ENCODE assay signal across 9 cellular contexts in the genomic region with DNA sequence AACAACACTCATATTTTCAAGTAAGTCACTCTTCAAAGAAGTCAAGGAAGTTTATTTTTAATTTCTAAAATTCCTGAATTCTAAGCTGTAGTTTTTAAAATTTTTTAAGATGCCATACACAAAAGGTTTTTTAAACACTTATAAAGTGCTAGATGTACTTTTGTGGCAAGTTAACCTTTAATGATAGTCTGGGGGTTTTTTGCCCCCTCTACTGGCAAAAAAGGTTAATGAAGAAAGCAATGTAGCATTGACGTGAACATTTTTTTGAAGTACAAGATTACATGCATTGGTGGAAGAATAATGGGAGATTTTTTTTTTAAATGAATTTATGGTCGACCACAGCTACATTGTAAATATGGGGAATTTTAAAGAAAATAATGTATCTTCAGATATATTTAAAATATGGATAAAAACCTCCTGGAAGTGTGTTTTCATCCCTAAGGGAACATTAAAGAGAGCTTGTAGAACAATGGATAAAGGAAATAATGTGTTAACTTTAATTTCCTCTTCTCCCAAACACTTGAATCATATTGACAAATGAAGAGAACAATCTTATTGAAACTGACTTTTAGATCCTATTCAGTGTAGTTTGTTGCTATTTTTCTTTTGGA. TPM values are rescaled to one million over a fixed set of nuclear protein-coding genes. Genes with fewer than 3 reads are reported as not detected.
DNase-seq lines count a peak whose midpoint lies in the region; ATAC-seq and TF ChIP-seq lines count a peak whose summit lies in the region.
"Had no signal": no experiment of that assay in that cellular context is flagged by ENCODE, and none has a peak within 500 bp of the region (broad histone marks: within the 10 kb centered on the region; RNA-seq: fewer than 3 reads in every experiment).

No MANE protein-coding gene starts in this region.

- no peak overlapping the region for H2BK5ac ChIP-seq in mesendoderm (ENCODE audit: low read length)

- H3K9me3 Mint-ChIP-seq in CD4-positive, alpha-beta memory T cell: no peaks in the 10 kb centered on the region
- no peaks in the 10 kb centered on the region for H3K9me3 Mint-ChIP-seq in central memory CD8-positive, alpha-beta T cell

- no peaks in the 10 kb centered on the region for H3K27me3 ChIP-seq in CD4-positive, alpha-beta memory T cell (ENCODE audit: insufficient read depth, low read length)
- no peaks in the 10 kb centered on the region for H3K27me3 ChIP-seq in mesendoderm (ENCODE audit: insufficient read depth, low read length, poor library complexity)

- H3K4me3 ChIP-seq in CD4-positive, alpha-beta memory T cell (ENCODE audit: low read length in 2 of 2): no peak overlapping the region
- H3K4me3 ChIP-seq in mesendoderm (ENCODE audit: low read length) (no peak overlapping the region), lower leg skin (ENCODE audit: low read depth, poor library complexity, severe bottlenecking) (no peak overlapping the region)
- H3K4me3 ChIP-seq: mucosa of descending colon had no signal

- no peak overlapping the region for H3K27ac ChIP-seq in CD4-positive, alpha-beta memory T cell (ENCODE audit: low read depth, low read length)
- H3K27ac ChIP-seq in mesendoderm (ENCODE audit: low read depth, low read length): no peak overlapping the region

- TF ChIP-seq CTCF in lower leg skin (IDR thresholded peaks at IDR 0.05): no peak

- DNase-seq in CD4-positive, alpha-beta memory T cell: peak in 4 of 5 donors; percentile 21 to 37 (median 29)
- DNase-seq in NCI-H345 (lab: John Stamatoyannopoulos, UW) (peak; percentile 8), mesendoderm (peak; percentile 51), lower leg skin (ENCODE audit: low spot score in 2 of 2) (no peak)
- DNase-seq in central memory CD8-positive, alpha-beta T cell (ENCODE audit: low spot score in 2 of 2): no peak

- H3K4ac ChIP-seq in mesendoderm (ENCODE audit: low read depth, low read length): no peak overlapping the region

- H3K18ac ChIP-seq in mesendoderm (ENCODE audit: low read length): no peak overlapping the region

- WGBS in mesendoderm (ENCODE audit: extremely low coverage, insufficient coverage, low lambda C conversion rate): 100% methylated on average over 1 of the region's 2 CpGs
- WGBS in lower leg skin, 2 donors: 25 to 31% methylated on average over 2 of the region's 2 CpGs

- H4K8ac ChIP-seq in mesendoderm (ENCODE audit: low read depth, low read length): no peak overlapping the region

- no peaks in the 10 kb centered on the region for H3K27me3 Mint-ChIP-seq in CD4-positive, alpha-beta memory T cell
- H3K27me3 Mint-ChIP-seq in central memory CD8-positive, alpha-beta T cell: no peaks in the 10 kb centered on the region

- no peak overlapping the region for H3K4me2 ChIP-seq in mesendoderm (ENCODE audit: low read length)

- no peak overlapping the region for H2AK5ac ChIP-seq in mesendoderm (ENCODE audit: low read length)

- peaks cover 2% of the 10 kb centered on the region for H3K79me1 ChIP-seq in mesendoderm (ENCODE audit: low read length)

- no peak overlapping the region for H3K4me3 Mint-ChIP-seq in CD4-positive, alpha-beta memory T cell
- H3K4me3 Mint-ChIP-seq in central memory CD8-positive, alpha-beta T cell: no peak overlapping the region

- peak overlapping the region in 1 of 7 donors; percentile 13 for H3K27ac Mint-ChIP-seq in CD4-positive, alpha-beta memory T cell
- no peak overlapping the region for H3K27ac Mint-ChIP-seq in central memory CD8-positive, alpha-beta T cell (ENCODE audit: low read depth)

- POLR2A ChIA-PET in CD4-positive, alpha-beta memory T cell (lab: Charles Lee; ENCODE audit: partially characterized antibody): no interaction called here

- no peaks in the 10 kb centered on the region for H3K9me3 ChIP-seq in CD4-positive, alpha-beta memory T cell (ENCODE audit: control insufficient read depth in 1 of 2, low read length in 2 of 2)
- H3K9me3 ChIP-seq: mucosa of descending colon had no signal

- peaks cover 14% of the 10 kb centered on the region for H3K4me1 ChIP-seq in CD4-positive, alpha-beta memory T cell (ENCODE audit: insufficient read depth, low read length)
- no peaks in the 10 kb centered on the region for H3K4me1 ChIP-seq in mesendoderm (ENCODE audit: control insufficient read depth, low read depth, low read length)

- H4K5ac ChIP-seq in mesendoderm (ENCODE audit: low read length): no peak overlapping the region

- H3K36me3 ChIP-seq in CD4-positive, alpha-beta memory T cell (ENCODE audit: insufficient read depth, low read length): peaks cover 17% of the 10 kb centered on the region
- no peaks in the 10 kb centered on the region for H3K36me3 ChIP-seq in mesendoderm (ENCODE audit: control insufficient read depth, insufficient read depth, low read length)

- ATAC-seq in GM19372 (IDR thresholded peaks at IDR 0.05; ENCODE audit: low read depth, unreplicated experiment) (peak; percentile 53), HG03439 (IDR thresholded peaks at IDR 0.05; ENCODE audit: unreplicated experiment) (no peak), HG02571 (IDR thresholded peaks at IDR 0.05; ENCODE audit: unreplicated experiment) (no peak)
- ATAC-seq in central memory CD8-positive, alpha-beta T cell (replicated peaks; ENCODE audit: extremely low read depth, poor library complexity, severe bottlenecking): peak; percentile 40
- ATAC-seq: mucosa of descending colon had no signal

- intact Hi-C loops in CD4-positive, alpha-beta memory T cell (cut with micrococcal nuclease): loop anchor here (1.0 kb wide), 2 partner anchors 161 to 827 kb away; no protein-coding TSS in a partner anchor
- intact Hi-C loops in lower leg skin (cut with DNase I; ENCODE audit: low total_unique reads): loop anchor here (10.0 kb wide), 1 partner anchor 149 kb away; no protein-coding TSS in a partner anchor

- H3K23ac ChIP-seq in mesendoderm (ENCODE audit: low read length): no peak overlapping the region

- H3K56ac ChIP-seq in mesendoderm (ENCODE audit: low read length): no peak overlapping the region

- H2BK120ac ChIP-seq in mesendoderm (ENCODE audit: low read depth, low read length): no peak overlapping the region

- H3K79me2 ChIP-seq in mesendoderm (ENCODE audit: control insufficient read depth, insufficient read depth, low read length): no peaks in the 10 kb centered on the region

- H3K9ac ChIP-seq in mesendoderm (ENCODE audit: low read length): no peak overlapping the region

- CTCF ChIA-PET in CD4-positive, alpha-beta memory T cell (lab: Charles Lee; ENCODE audit: partially characterized antibody): interaction anchor here (1.3 to 5.9 kb wide), 7 partner anchors 7 to 822 kb away, joined by 3 to 44 read pairs (median 4); a partner anchor contains a TSS

- peaks cover 28 to 38% of the 10 kb centered on the region in 2 donors for H3K36me3 Mint-ChIP-seq in CD4-positive, alpha-beta memory T cell
- peaks cover 24% of the 10 kb centered on the region for H3K36me3 Mint-ChIP-seq in central memory CD8-positive, alpha-beta T cell (ENCODE audit: insufficient read depth)

- H2BK15ac ChIP-seq in mesendoderm (replicated peaks; ENCODE audit: low read depth): no peak overlapping the region

- no peak for TF ChIP-seq POLR2A in lower leg skin (IDR thresholded peaks at IDR 0.05)

- peaks cover 13 to 20% (median 16%) of the 10 kb centered on the region in 4 donors for H3K4me1 Mint-ChIP-seq in CD4-positive, alpha-beta memory T cell
- H3K4me1 Mint-ChIP-seq in central memory CD8-positive, alpha-beta T cell: peaks cover 8% of the 10 kb centered on the region

RNA-seq across cellular contexts. Expression of a gene that starts 12.6 kb away (rescaled TPM):
- 10 to 100 TPM; 30.8 to 38.8 TPM for total RNA-seq in CD4-positive, alpha-beta memory T cell
- 1 to 10 TPM; 3.8 to 7.0 TPM for polyA plus RNA-seq in CD4-positive, alpha-beta memory T cell
- 7.4 TPM for polyA plus RNA-seq in mesendoderm (2013, experiment 1 of 2)
- 6.5 TPM for polyA plus RNA-seq in mesendoderm (2013, experiment 2 of 2)
- 100 to 1,000 TPM; 244 to 301 (median 256) TPM for total RNA-seq in lower leg skin

Comparison
In these comparisons a context has a peak if more than half of its experiments do, and no peak if none do; other contexts are left out.
1. DNase-seq: peak in CD4-positive, alpha-beta memory T cell (4 of 5), NCI-H345 (single experiment) and mesendoderm (single experiment); none in central memory CD8-positive, alpha-beta T cell (0 of 2) and lower leg skin (0 of 2).
2. ATAC-seq: peak in GM19372 (single experiment) and central memory CD8-positive, alpha-beta T cell (single experiment); none in HG03439 (single experiment) and HG02571 (single experiment).
3. RNA of a gene that starts 12.6 kb away (total RNA-seq): 244 to 301 TPM in lower leg skin; 30.8 to 38.8 TPM in CD4-positive, alpha-beta memory T cell; every median in the first group is over 4 times any median in the second.